Comparison of ENCODE assay signal across 2 cellular contexts in genomic region chr20:64032706-64033624, GRCh38.
TF ChIP-seq lines count a peak whose summit lies in the region.

No MANE protein-coding gene starts in this region.

TF ChIP-seq in HEK293, 187 proteins besides CTCF, POLR2A, EP300 and RAD21:
- TF ChIP-seq GLIS2 (tag by site-specific recombination; IDR thresholded peaks at IDR 0.05) = 0 out of 2 replicates have a peak, but pooled peaks have one; percentile 16
- TF ChIP-seq ZIC2 (tag by site-specific recombination; IDR thresholded peaks at IDR 0.05) = no peak
- TF ChIP-seq ZNF202 (tag by site-specific recombination; IDR thresholded peaks at IDR 0.05; ENCODE audit: borderline replicate concordance) = no peak
- no peak for TF ChIP-seq ZNF398 (tag by site-specific recombination; IDR thresholded peaks at IDR 0.05)

TF ChIP-seq in GM12878, 131 proteins besides CTCF, POLR2A, EP300 and RAD21:
- TF ChIP-seq POLR2AphosphoS2 (IDR thresholded peaks at IDR 0.05; ENCODE audit: low read depth, low read length) (peak; percentile 23; the same call in 1 of the 2 replicates), ELK1 (IDR thresholded peaks at IDR 0.05; ENCODE audit: low read depth, low read length) (no peak)
